21 cellular contexts compared by ENCODE assay signal in the genomic region with DNA sequence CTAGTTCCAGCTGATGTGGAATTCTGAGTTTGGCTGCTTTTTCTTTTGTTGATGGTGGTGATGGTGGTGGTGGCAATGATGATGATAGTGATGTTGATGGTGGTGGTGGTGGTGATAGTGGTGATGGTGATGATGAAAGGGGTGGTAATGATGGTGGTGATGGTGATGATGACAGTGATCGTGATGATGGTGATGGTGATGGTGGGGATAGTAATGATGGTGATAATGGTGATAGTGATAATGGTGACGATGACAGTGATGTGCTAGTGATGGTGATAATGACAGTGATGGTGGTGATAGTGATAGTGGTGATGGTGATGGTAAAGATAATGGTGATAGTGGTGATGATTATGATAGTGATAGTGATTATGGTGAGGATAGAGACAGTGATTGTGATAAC.
DNase-seq lines count a peak whose midpoint lies in the region; ATAC-seq, FAIRE-seq and TF ChIP-seq lines count a peak whose summit lies in the region.
"Had no signal": no experiment of that assay in that cellular context is flagged by ENCODE, and none has a peak within 500 bp of the region (broad histone marks: within the 10 kb centered on the region; RNA-seq: fewer than 3 reads in every experiment).

No MANE protein-coding gene starts in this region.

- no peak overlapping the region for H3K27ac ChIP-seq in HepG2 (ENCODE audit: extremely low read length, insufficient read depth, low read length)
- no peak overlapping the region for H3K27ac ChIP-seq in right lobe of liver
- H3K27ac ChIP-seq in naive thymus-derived CD4-positive, alpha-beta T cell (ENCODE audit: low read depth, low read length) = no peak overlapping the region
- H3K27ac ChIP-seq: HL-60, SJSA1 had no signal

- FAIRE-seq in HepG2 (lab: Jason Lieb, UNC) = peak; percentile 52
- FAIRE-seq: A204.1, D721Med had no signal

- in situ Hi-C loops in HepG2 (cut with HindIII; ENCODE audit: extremely low pct_ligation_motif_present, low pct_unique_long_range_greater_than_20kb) = no loop called here

- no peaks in the 10 kb centered on the region for H4K20me1 ChIP-seq in HepG2 (ENCODE audit: insufficient read depth, low read length)

- peak overlapping the region; percentile 69 for H3K27ac Mint-ChIP-seq in activated naive CD8-positive, alpha-beta T cell treated with anti-CD3 and anti-CD28 coated beads, Interleukin-2, amount 50 U/mL, for 24 hours
- no peak overlapping the region for H3K27ac Mint-ChIP-seq in stimulated activated effector memory CD8-positive, alpha-beta T cell treated with anti-CD3 and anti-CD28 coated beads, Interleukin-12 subunit alpha, Interleukin-12 subunit beta, amount 100 ng/mL, for 72 hours
- no peak overlapping the region for H3K27ac Mint-ChIP-seq in naive thymus-derived CD4-positive, alpha-beta T cell
- no peak overlapping the region for H3K27ac Mint-ChIP-seq in MCF 10A (ENCODE audit: low read depth, unreplicated experiment)
- H3K27ac Mint-ChIP-seq: H9 had no signal

- H3K4me1 Mint-ChIP-seq in activated naive CD8-positive, alpha-beta T cell treated with anti-CD3 and anti-CD28 coated beads, Interleukin-2, amount 50 U/mL, for 24 hours = peaks cover 72% of the 10 kb centered on the region
- H3K4me1 Mint-ChIP-seq in stimulated activated effector memory CD8-positive, alpha-beta T cell treated with anti-CD3 and anti-CD28 coated beads, Interleukin-12 subunit alpha, Interleukin-12 subunit beta, amount 100 ng/mL, for 72 hours = peaks cover 25% of the 10 kb centered on the region
- H3K4me1 Mint-ChIP-seq in naive thymus-derived CD4-positive, alpha-beta T cell = peaks cover 0 to 8% (median 0%) of the 10 kb centered on the region in 7 donors
- H3K4me1 Mint-ChIP-seq in MCF 10A (ENCODE audit: insufficient read depth, unreplicated experiment) = peaks cover 8% of the 10 kb centered on the region

- H3K27me3 Mint-ChIP-seq in activated naive CD8-positive, alpha-beta T cell treated with anti-CD3 and anti-CD28 coated beads, Interleukin-2, amount 50 U/mL, for 24 hours = peaks cover 3% of the 10 kb centered on the region
- no peaks in the 10 kb centered on the region for H3K27me3 Mint-ChIP-seq in naive thymus-derived CD4-positive, alpha-beta T cell
- no peaks in the 10 kb centered on the region for H3K27me3 Mint-ChIP-seq in MCF 10A (ENCODE audit: insufficient read depth, unreplicated experiment)

- H3K9me3 ChIP-seq in HepG2 (ENCODE audit: low read length) (no peaks in the 10 kb centered on the region), right lobe of liver (no peaks in the 10 kb centered on the region)
- H3K9me3 ChIP-seq in naive thymus-derived CD4-positive, alpha-beta T cell (ENCODE audit: control insufficient read depth in 2 of 3, low read length in 3 of 3) = no peaks in the 10 kb centered on the region
- H3K9me3 ChIP-seq: BE2C, SJSA1 had no signal

- BruUV-seq in HepG2 (replicated peaks; lab: Mats Ljungman, UMichigan) (no TSS peak), MCF 10A (replicated peaks; lab: Mats Ljungman, UMichigan) (no TSS peak)

- ATAC-seq in HepG2 (no peak), right lobe of liver (no peak)
- ATAC-seq in activated naive CD8-positive, alpha-beta T cell treated with anti-CD3 and anti-CD28 coated beads, Interleukin-2, amount 50 U/mL, for 24 hours = peak; percentile 27
- ATAC-seq in stimulated activated effector memory CD8-positive, alpha-beta T cell treated with anti-CD3 and anti-CD28 coated beads, Interleukin-12 subunit alpha, Interleukin-12 subunit beta, amount 100 ng/mL, for 72 hours = peak; percentile 52
- no peak for ATAC-seq in naive thymus-derived CD4-positive, alpha-beta T cell
- ATAC-seq: Right ventricle myocardium inferior had no signal

- peaks cover 16% of the 10 kb centered on the region for H3K9me3 Mint-ChIP-seq in activated naive CD8-positive, alpha-beta T cell treated with anti-CD3 and anti-CD28 coated beads, Interleukin-2, amount 50 U/mL, for 24 hours
- no peaks in the 10 kb centered on the region for H3K9me3 Mint-ChIP-seq in stimulated activated effector memory CD8-positive, alpha-beta T cell treated with anti-CD3 and anti-CD28 coated beads, Interleukin-12 subunit alpha, Interleukin-12 subunit beta, amount 100 ng/mL, for 72 hours
- H3K9me3 Mint-ChIP-seq in naive thymus-derived CD4-positive, alpha-beta T cell = peaks cover 0 to 3% (median 0%) of the 10 kb centered on the region in 11 donors
- no peaks in the 10 kb centered on the region for H3K9me3 Mint-ChIP-seq in MCF 10A (ENCODE audit: unreplicated experiment)

- DNase-seq in HepG2 (ENCODE audit: low spot score) (no peak), right lobe of liver (no peak), MCF 10A (ENCODE audit: unreplicated experiment) (no peak), OCI-M2 (lab: John Stamatoyannopoulos, UW; ENCODE audit: unreplicated experiment) (no peak)
- DNase-seq in activated naive CD8-positive, alpha-beta T cell treated with anti-CD3 and anti-CD28 coated beads, Interleukin-2, amount 50 U/mL, for 24 hours = no peak
- no peak for DNase-seq in stimulated activated effector memory CD8-positive, alpha-beta T cell treated with anti-CD3 and anti-CD28 coated beads, Interleukin-12 subunit alpha, Interleukin-12 subunit beta, amount 100 ng/mL, for 72 hours (ENCODE audit: low spot score in 2 of 2)
- no peak for DNase-seq in naive thymus-derived CD4-positive, alpha-beta T cell
- DNase-seq: BE2C, EL, GF-D8, H9, MV-4-11, NCI-H1105 treated with DMSO at 0.1 percent for 48 hours, NCI-H2029 treated with DMSO at 0.1 percent for 48 hours, NCI-H226, NCI-H524 had no signal

- H3K36me3 Mint-ChIP-seq in activated naive CD8-positive, alpha-beta T cell treated with anti-CD3 and anti-CD28 coated beads, Interleukin-2, amount 50 U/mL, for 24 hours (ENCODE audit: low read depth) = peaks cover 38% of the 10 kb centered on the region
- H3K36me3 Mint-ChIP-seq in stimulated activated effector memory CD8-positive, alpha-beta T cell treated with anti-CD3 and anti-CD28 coated beads, Interleukin-12 subunit alpha, Interleukin-12 subunit beta, amount 100 ng/mL, for 72 hours = no peaks in the 10 kb centered on the region
- H3K36me3 Mint-ChIP-seq in naive thymus-derived CD4-positive, alpha-beta T cell = no peaks in the 10 kb centered on the region
- no peaks in the 10 kb centered on the region for H3K36me3 Mint-ChIP-seq in MCF 10A (ENCODE audit: insufficient read depth, unreplicated experiment)

- no peak overlapping the region for H3K4me3 ChIP-seq in HepG2 (replicated peaks in 1 of 3; ENCODE audit: insufficient read depth in 1 of 3, low read depth in 2 of 3, low read length in 3 of 3)
- no peak overlapping the region for H3K4me3 ChIP-seq in right lobe of liver
- no peak overlapping the region for H3K4me3 ChIP-seq in naive thymus-derived CD4-positive, alpha-beta T cell (ENCODE audit: low read length)
- H3K4me3 ChIP-seq: SJSA1 had no signal

- TF ChIP-seq CTCF in HepG2 (CRISPR knock-in tag; IDR thresholded peaks at IDR 0.05) (no peak), right lobe of liver (IDR thresholded peaks at IDR 0.05) (no peak), MCF 10A (IDR thresholded peaks at IDR 0.05; ENCODE audit: unreplicated experiment) (no peak)

- TF ChIP-seq EP300 in HepG2 (IDR thresholded peaks at IDR 0.05; ENCODE audit: low read depth in 2 of 2, low read length in 2 of 2) (no peak), HepG2 (CRISPR knock-in tag; IDR thresholded peaks at IDR 0.05; ENCODE audit: borderline replicate concordance) (no peak)

- H3K27me3 ChIP-seq in HepG2 (ENCODE audit: control insufficient read depth in 1 of 2, insufficient read depth in 2 of 2, low read length in 2 of 2) (no peaks in the 10 kb centered on the region), right lobe of liver (no peaks in the 10 kb centered on the region)
- H3K27me3 ChIP-seq in naive thymus-derived CD4-positive, alpha-beta T cell (ENCODE audit: control insufficient read depth in 2 of 2, insufficient read depth in 2 of 2, low read length in 2 of 2) = no peaks in the 10 kb centered on the region
- H3K27me3 ChIP-seq: BE2C, SJSA1 had no signal

- CTCF ChIA-PET in HepG2 (lab: Yijun Ruan, JAX; ENCODE audit: low intra/inter-chr PET ratio, low total read pairs) (no interaction called here), MCF 10A (lab: Yijun Ruan, JAX) (no interaction called here)
- CTCF ChIA-PET in naive thymus-derived CD4-positive, alpha-beta T cell (lab: Charles Lee) = no interaction called here

- H3K4me1 ChIP-seq in HepG2 (ENCODE audit: insufficient read depth, low read length) (no peaks in the 10 kb centered on the region), right lobe of liver (peaks cover 0 to 7% (median 0%) of the 10 kb centered on the region in 4 donors)
- H3K4me1 ChIP-seq in naive thymus-derived CD4-positive, alpha-beta T cell (ENCODE audit: control insufficient read depth in 2 of 2, insufficient read depth in 2 of 2, low read length in 2 of 2) = no peaks in the 10 kb centered on the region

- no peak overlapping the region for H3K9ac ChIP-seq in HepG2 (ENCODE audit: insufficient read depth, low read depth, low read length)

- no peak for TF ChIP-seq RAD21 in HepG2 (CRISPR knock-in tag; IDR thresholded peaks at IDR 0.05)

- no peaks in the 10 kb centered on the region for H3K79me2 ChIP-seq in HepG2 (ENCODE audit: insufficient read depth, low read length)

- H3K4me3 Mint-ChIP-seq in activated naive CD8-positive, alpha-beta T cell treated with anti-CD3 and anti-CD28 coated beads, Interleukin-2, amount 50 U/mL, for 24 hours = peak overlapping the region; percentile 9
- H3K4me3 Mint-ChIP-seq in stimulated activated effector memory CD8-positive, alpha-beta T cell treated with anti-CD3 and anti-CD28 coated beads, Interleukin-12 subunit alpha, Interleukin-12 subunit beta, amount 100 ng/mL, for 72 hours = no peak overlapping the region
- H3K4me3 Mint-ChIP-seq in naive thymus-derived CD4-positive, alpha-beta T cell = no peak overlapping the region
- H3K4me3 Mint-ChIP-seq in MCF 10A (ENCODE audit: unreplicated experiment) = no peak overlapping the region
- H3K4me3 Mint-ChIP-seq: H9 had no signal

- 85% methylated on average over 2 of the region's 2 CpGs for WGBS in HepG2 (ENCODE audit: low lambda C conversion rate)
- WGBS in right lobe of liver (ENCODE audit: insufficient coverage, low coverage, low lambda C conversion rate, missing lambda C conversion rate) = 94% methylated on average over 2 of the region's 2 CpGs

- no peaks in the 10 kb centered on the region for H3K36me3 ChIP-seq in HepG2 (replicated peaks in 1 of 2; ENCODE audit: control insufficient read depth in 1 of 2, insufficient read depth in 2 of 2, low read length in 2 of 2)
- H3K36me3 ChIP-seq in right lobe of liver = no peaks in the 10 kb centered on the region
- H3K36me3 ChIP-seq in naive thymus-derived CD4-positive, alpha-beta T cell (ENCODE audit: control insufficient read depth in 2 of 3, insufficient read depth in 3 of 3, low read length in 3 of 3) = no peaks in the 10 kb centered on the region
- H3K36me3 ChIP-seq: BE2C, SJSA1 had no signal

- TF ChIP-seq POLR2A in HepG2 (IDR thresholded peaks at IDR 0.05; ENCODE audit: insufficient read depth in 1 of 2, low read depth in 2 of 2, low read length in 2 of 2) (no peak), right lobe of liver (IDR thresholded peaks at IDR 0.05) (no peak)

- no peak overlapping the region for H2AFZ ChIP-seq in HepG2 (ENCODE audit: low read length)

- POLR2A ChIA-PET in HepG2 (lab: Yijun Ruan, JAX) = no interaction called here
- POLR2A ChIA-PET in naive thymus-derived CD4-positive, alpha-beta T cell (lab: Charles Lee) = no interaction called here
- POLR2A ChIA-PET in MCF 10A (lab: Yijun Ruan, JAX) = interaction anchor here (0.9 kb wide), 1 partner anchor 409 kb away, joined by 3 read pairs; no protein-coding TSS in a partner anchor

- no peak overlapping the region for H3K4me2 ChIP-seq in HepG2 (ENCODE audit: low read depth, low read length)

- intact Hi-C loops in HepG2 (cut with micrococcal nuclease; ENCODE audit: unreplicated experiment) = no loop called here
- intact Hi-C loops in right lobe of liver (cut with DNase I) = no loop called here
- intact Hi-C loops in naive thymus-derived CD4-positive, alpha-beta T cell (cut with micrococcal nuclease) = no loop called here
- intact Hi-C loops in MCF 10A (cut with micrococcal nuclease) = no loop called here

Comparison
In these comparisons a context has a peak if more than half of its experiments do, and no peak if none do; other contexts are left out.
1. ATAC-seq: peak in activated naive CD8-positive, alpha-beta T cell treated with anti-CD3 and anti-CD28 coated beads, Interleukin-2, amount 50 U/mL, for 24 hours (single experiment) and stimulated activated effector memory CD8-positive, alpha-beta T cell treated with anti-CD3 and anti-CD28 coated beads, Interleukin-12 subunit alpha, Interleukin-12 subunit beta, amount 100 ng/mL, for 72 hours (single experiment); none in HepG2 (single experiment), right lobe of liver (0 of 4) and naive thymus-derived CD4-positive, alpha-beta T cell (single experiment).